Comparison of ENCODE assay signal across 8 cellular contexts in the genomic region with DNA sequence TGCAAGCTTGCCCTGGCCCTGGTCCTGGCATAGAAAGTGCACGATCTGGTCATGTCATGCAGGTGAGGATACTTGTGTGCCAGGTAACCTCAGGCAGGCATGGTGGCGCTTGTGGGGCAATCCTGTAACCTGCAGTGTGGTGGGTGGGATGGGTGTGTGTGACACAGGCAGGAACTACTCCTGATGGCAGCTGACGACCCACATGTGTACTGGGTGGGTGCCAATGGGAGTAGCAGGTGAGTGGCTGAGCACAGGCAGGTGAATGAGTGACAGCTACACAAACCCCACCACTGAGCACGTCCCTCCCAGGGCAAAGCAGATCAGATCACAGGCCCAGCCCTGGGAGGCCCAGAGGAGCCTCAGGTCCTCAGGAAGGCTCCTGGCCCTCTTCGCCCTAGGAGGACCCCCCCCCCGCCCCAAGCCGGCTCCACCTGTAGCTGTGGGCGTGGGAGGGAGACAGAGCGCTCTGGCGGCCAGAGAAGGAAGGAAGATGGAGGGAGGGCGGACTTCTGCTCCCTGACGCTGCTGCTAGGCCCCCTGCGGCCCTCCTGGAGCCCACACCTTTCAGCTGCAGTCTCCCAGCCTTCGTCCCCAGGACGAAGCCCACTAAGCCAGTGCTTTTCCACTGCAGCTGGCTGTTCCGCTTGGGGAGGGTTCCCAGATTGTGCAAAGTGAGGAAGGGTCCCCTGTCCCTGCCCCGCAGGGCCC. TPM values are rescaled to one million over a fixed set of nuclear protein-coding genes. Genes with fewer than 3 reads are reported as not detected.
DNase-seq lines count a peak whose midpoint lies in the region; ATAC-seq and TF ChIP-seq lines count a peak whose summit lies in the region.

No MANE protein-coding gene starts in this region.

- POLR2A ChIA-PET in CD4-positive, alpha-beta T cell (lab: Charles Lee): interaction anchor here (1.1 to 1.8 kb wide), 4 partner anchors 39 to 194 kb away, joined by 5 to 18 read pairs (median 9); partner anchors contain the start of genes ZNF30 and ZNF302

- DNase-seq in CD4-positive, alpha-beta T cell: peak in 1 of 10 experiments; percentile 8
- DNase-seq in MG63 (no peak), dorsolateral prefrontal cortex (peak in 1 of 10 donors; percentile 39), neural crest cell (ENCODE audit: low read depth, low spot score) (no peak), NCI-H2171 (lab: John Stamatoyannopoulos, UW) (no peak), pons (ENCODE audit: low spot score) (no peak), NCI-H446 (lab: John Stamatoyannopoulos, UW) (no peak), DMS114 treated with DMSO at 0.1 percent for 48 hours (lab: John Stamatoyannopoulos, UW; ENCODE audit: unreplicated experiment) (no peak)

- peak overlapping the region; percentile 80 for H3K4me3 Mint-ChIP-seq in CD4-positive, alpha-beta T cell
- peak overlapping the region; percentile 51 for H3K4me3 Mint-ChIP-seq in neural crest cell

- H3K27ac Mint-ChIP-seq in CD4-positive, alpha-beta T cell: peak overlapping the region; percentile 92
- H3K27ac Mint-ChIP-seq in neural crest cell (ENCODE audit: unreplicated experiment): no peak overlapping the region

- H3K9me3 Mint-ChIP-seq in CD4-positive, alpha-beta T cell: no peaks in the 10 kb centered on the region
- no peaks in the 10 kb centered on the region for H3K9me3 Mint-ChIP-seq in neural crest cell

- CTCF ChIA-PET in CD4-positive, alpha-beta T cell (lab: Charles Lee): interaction anchor here (0.6 to 1.3 kb wide), 2 partner anchors 55 to 194 kb away, joined by 3 to 4 read pairs; partner anchors contain the start of genes SCGB2B2 and ZNF302

- H3K9me3 ChIP-seq in CD4-positive, alpha-beta T cell (ENCODE audit: control insufficient read depth, low read length): no peaks in the 10 kb centered on the region
- peaks cover 3% of the 10 kb centered on the region for H3K9me3 ChIP-seq in MG63

- no peak for TF ChIP-seq CTCF in CD4-positive, alpha-beta T cell (IDR thresholded peaks at IDR 0.05)
- TF ChIP-seq CTCF in dorsolateral prefrontal cortex (IDR thresholded peaks at IDR 0.05 in 54 of 56, conservative IDR thresholded peaks at IDR 0.05 in 2 of 56; ENCODE audit: low read depth in 1 of 56, partially characterized antibody in 56 of 56) (no peak), neural crest cell (conservative IDR thresholded peaks at IDR 0.05) (no peak)

- H3K4me3 ChIP-seq in MG63: peak overlapping the region; percentile 85
- peak overlapping the region; percentile 71 to 100 (median 96) for H3K4me3 ChIP-seq in dorsolateral prefrontal cortex

- ATAC-seq in CD4-positive, alpha-beta T cell (ENCODE audit: poor library complexity): no peak

- peaks cover 4% of the 10 kb centered on the region for H3K27me3 Mint-ChIP-seq in CD4-positive, alpha-beta T cell
- H3K27me3 Mint-ChIP-seq in neural crest cell (ENCODE audit: low read depth): peaks cover 3% of the 10 kb centered on the region

- peaks cover 43% of the 10 kb centered on the region for H3K36me3 Mint-ChIP-seq in CD4-positive, alpha-beta T cell (ENCODE audit: low read depth)
- peaks cover 11% of the 10 kb centered on the region for H3K36me3 Mint-ChIP-seq in neural crest cell (ENCODE audit: low read depth)

- no peak overlapping the region for H3K27ac ChIP-seq in CD4-positive, alpha-beta T cell (ENCODE audit: low read depth, low read length)
- peak overlapping the region in 55 of 59 donors; percentile 93 to 99 (median 98) for H3K27ac ChIP-seq in dorsolateral prefrontal cortex

- no peaks in the 10 kb centered on the region for H3K27me3 ChIP-seq in CD4-positive, alpha-beta T cell (ENCODE audit: control insufficient read depth, insufficient read depth, low read length)
- 0 out of 2 replicates have a peak, but pooled peaks cover 4% of the 10 kb centered on the region for H3K27me3 ChIP-seq in MG63
- H3K27me3 ChIP-seq in dorsolateral prefrontal cortex: no peaks in the 10 kb centered on the region

- peaks cover 34% of the 10 kb centered on the region for H3K4me1 Mint-ChIP-seq in CD4-positive, alpha-beta T cell (ENCODE audit: low read depth)
- peaks cover 22% of the 10 kb centered on the region for H3K4me1 Mint-ChIP-seq in neural crest cell

- intact Hi-C loops in CD4-positive, alpha-beta T cell (cut with DNase I, micrococcal nuclease): loop anchor here in 1 of 2 experiments (1.0 to 5.0 kb wide), 2 partner anchors 55 to 280 kb away; partner anchors contain the start of genes SCGB2B2 and ZNF302
- intact Hi-C loops in dorsolateral prefrontal cortex (cut with DNase I): loop anchor here (5.0 kb wide), 3 partner anchors 40 to 195 kb away; partner anchors contain the start of genes ZNF30 (in 1 of the 2) and ZNF599 (in 1 of the 2)

- peaks cover 25% of the 10 kb centered on the region for H3K36me3 ChIP-seq in MG63

RNA-seq across cellular contexts. Expression of gene ZNF181, which starts 1.3 kb away (rescaled TPM):
- 1 to 10 TPM; 2.0 to 2.9 TPM for total RNA-seq in CD4-positive, alpha-beta T cell
- 17.2 and 24.2 TPM in 2 replicates for total RNA-seq in MG63 (2014; rRNA removed; shearing (Covaris generic); ENCODE audit: low replicate concordance)
- total RNA-seq in dorsolateral prefrontal cortex (10 to 100 TPM; 10.3 to 29.8 (median 19.8) TPM), neural crest cell (6.3 and 8.0 TPM in 2 replicates)

RNA-seq across cellular contexts. Expression of gene ZNF599, which starts 40.3 kb away (rescaled TPM):
- 1 to 10 TPM; 2.0 to 2.9 TPM for total RNA-seq in CD4-positive, alpha-beta T cell
- total RNA-seq in MG63 (2014; rRNA removed; shearing (Covaris generic); ENCODE audit: low replicate concordance): 4.9 and 12.3 TPM in 2 replicates
- total RNA-seq in dorsolateral prefrontal cortex (10 to 100 TPM in 1 of 120 experiments, 1 to 10 TPM in 119; 2.2 to 10.1 (median 5.5) TPM), neural crest cell (8.6 and 10.1 TPM in 2 replicates)

RNA-seq across cellular contexts. Expression of gene ZNF302, which starts 55.2 kb away (rescaled TPM):
- total RNA-seq in CD4-positive, alpha-beta T cell: 10 to 100 TPM; 12.2 to 12.9 TPM
- total RNA-seq in MG63 (2014; rRNA removed; shearing (Covaris generic); ENCODE audit: low replicate concordance): 4.3 and 17.4 TPM in 2 replicates
- total RNA-seq in dorsolateral prefrontal cortex: 10 to 100 TPM; 42.2 to 67.0 (median 53.7) TPM
- 36.7 and 37.0 TPM in 2 replicates for total RNA-seq in neural crest cell

RNA-seq across cellular contexts. Expression of gene SCGB2B2, which starts 55.7 kb away (rescaled TPM):
- under 1 TPM; 0.30 to 0.42 TPM for total RNA-seq in CD4-positive, alpha-beta T cell
- not detected in 2 replicates for total RNA-seq in MG63 (2014; rRNA removed; shearing (Covaris generic); ENCODE audit: low replicate concordance)
- total RNA-seq in dorsolateral prefrontal cortex: 1 to 10 TPM in 115 of 120 experiments, under 1 TPM in 5; 0.35 to 6.0 (median 2.5) TPM
- 0.45 TPM in 1 of 2 replicates, not detected in the other for total RNA-seq in neural crest cell
